Comparison of ENCODE assay signal across 8 cellular contexts in genomic region chr7:77714931-77715330, GRCh38. TPM values are rescaled to one million over a fixed set of nuclear protein-coding genes. Genes with fewer than 3 reads are reported as not detected.
DNase-seq lines count a peak whose midpoint lies in the region; ATAC-seq, FAIRE-seq and TF ChIP-seq lines count a peak whose summit lies in the region.
"Not testable (repeated sequence)": the region's sequence is repeated elsewhere in the genome, so short reads cannot be mapped to it uniquely, and the experiment has no call there.

No MANE protein-coding gene starts in this region.

- H3K27me3 Mint-ChIP-seq in CD4-positive, CD25-positive, alpha-beta regulatory T cell; activated CD4-positive, alpha-beta T cell treated with anti-CD3 and anti-CD28 coated beads for 36 hours; central memory CD8-positive, alpha-beta T cell: not testable (repeated sequence)

- H3K27ac ChIP-seq in CD4-positive, CD25-positive, alpha-beta regulatory T cell (ENCODE audit: insufficient read depth, low read length, poor library complexity, severe bottlenecking); small intestine (ENCODE audit: low read depth in 1 of 2, low read length in 1 of 2): not testable (repeated sequence)
- H3K27ac ChIP-seq in HepG2 (ENCODE audit: extremely low read length, insufficient read depth, low read length) = peak overlapping the region; percentile 26

- not testable (repeated sequence) for TF ChIP-seq CTCF in HepG2 (CRISPR knock-in tag; IDR thresholded peaks at IDR 0.05)

- H3K27me3 ChIP-seq in CD4-positive, CD25-positive, alpha-beta regulatory T cell (ENCODE audit: control insufficient read depth, insufficient read depth, low read length); MG63; HepG2 (ENCODE audit: control insufficient read depth in 1 of 2, insufficient read depth in 2 of 2, low read length in 2 of 2); small intestine (ENCODE audit: control insufficient read depth in 2 of 2, insufficient read depth in 2 of 2, low read length in 2 of 2): not testable (repeated sequence)

- H3K4me1 Mint-ChIP-seq in CD4-positive, CD25-positive, alpha-beta regulatory T cell = peaks cover 27 to 88% (median 56%) of the 10 kb centered on the region in 4 donors
- H3K4me1 Mint-ChIP-seq in activated CD4-positive, alpha-beta T cell treated with anti-CD3 and anti-CD28 coated beads for 36 hours = peaks cover 52% of the 10 kb centered on the region
- H3K4me1 Mint-ChIP-seq in central memory CD8-positive, alpha-beta T cell = peaks cover 51% of the 10 kb centered on the region

- in situ Hi-C loops in HepG2 (cut with HindIII; ENCODE audit: extremely low pct_ligation_motif_present, low pct_unique_long_range_greater_than_20kb) = not testable (repeated sequence)

- FAIRE-seq in HepG2 (lab: Jason Lieb, UNC); small intestine (lab: Jason Lieb, UNC): not testable (repeated sequence)

- not testable (repeated sequence) for ATAC-seq in CD4-positive, CD25-positive, alpha-beta regulatory T cell (ENCODE audit: low read depth in 2 of 2); central memory CD8-positive, alpha-beta T cell (replicated peaks; ENCODE audit: extremely low read depth, poor library complexity, severe bottlenecking)
- peak; percentile 53 for ATAC-seq in activated CD4-positive, alpha-beta T cell treated with anti-CD3 and anti-CD28 coated beads for 36 hours
- peak; percentile 66 for ATAC-seq in HepG2

- H3K4me3 ChIP-seq in CD4-positive, CD25-positive, alpha-beta regulatory T cell (ENCODE audit: low read depth, low read length); MG63; HepG2 (replicated peaks in 1 of 3; ENCODE audit: insufficient read depth in 1 of 3, low read depth in 2 of 3, low read length in 3 of 3); small intestine (ENCODE audit: low read depth in 1 of 2, low read length in 2 of 2): not testable (repeated sequence)

- H3K36me3 ChIP-seq in CD4-positive, CD25-positive, alpha-beta regulatory T cell (ENCODE audit: control insufficient read depth, insufficient read depth, low read length) = peaks cover 12% of the 10 kb centered on the region
- not testable (repeated sequence) for H3K36me3 ChIP-seq in MG63; small intestine (ENCODE audit: control insufficient read depth in 2 of 2, insufficient read depth in 2 of 2, low read length in 2 of 2)
- H3K36me3 ChIP-seq in HepG2 (replicated peaks in 1 of 2; ENCODE audit: control insufficient read depth in 1 of 2, insufficient read depth in 2 of 2, low read length in 2 of 2) = peaks cover 0 to 12% of the 10 kb centered on the region in 2 experiments; a peak in 2 of 5 replicates

- H3K9me3 ChIP-seq in CD4-positive, CD25-positive, alpha-beta regulatory T cell (ENCODE audit: control insufficient read depth in 2 of 2, low read length in 2 of 2); MG63; HepG2 (ENCODE audit: low read length); small intestine (ENCODE audit: control insufficient read depth, low read depth): not testable (repeated sequence)

- not testable (repeated sequence) for H2AFZ ChIP-seq in HepG2 (ENCODE audit: low read length)

- BruUV-seq in HepG2 (replicated peaks; lab: Mats Ljungman, UMichigan) = not testable (repeated sequence)

- H3K4me2 ChIP-seq in HepG2 (ENCODE audit: low read depth, low read length) = not testable (repeated sequence)

- H3K27ac Mint-ChIP-seq in CD4-positive, CD25-positive, alpha-beta regulatory T cell = peak overlapping the region in 2 of 3 donors; percentile 76 to 77
- not testable (repeated sequence) for H3K27ac Mint-ChIP-seq in activated CD4-positive, alpha-beta T cell treated with anti-CD3 and anti-CD28 coated beads for 36 hours
- H3K27ac Mint-ChIP-seq in central memory CD8-positive, alpha-beta T cell (ENCODE audit: low read depth) = peak overlapping the region; percentile 82

- H4K20me1 ChIP-seq in HepG2 (ENCODE audit: insufficient read depth, low read length) = peaks cover 18% of the 10 kb centered on the region; the same call in 1 of the 2 replicates

- POLR2A ChIA-PET in activated CD4-positive, alpha-beta T cell treated with anti-CD3 and anti-CD28 coated beads for 36 hours (lab: Charles Lee) = interaction anchor here (0.8 kb wide), 1 partner anchor 9 kb away, joined by 7 read pairs; no protein-coding TSS in a partner anchor
- POLR2A ChIA-PET in HepG2 (lab: Yijun Ruan, JAX) = interaction anchor here (1.1 kb wide), 1 partner anchor 19 kb away, joined by 4 read pairs; no protein-coding TSS in a partner anchor

- TF ChIP-seq RAD21 in HepG2 (CRISPR knock-in tag; IDR thresholded peaks at IDR 0.05) = not testable (repeated sequence)

- CTCF ChIA-PET in activated CD4-positive, alpha-beta T cell treated with anti-CD3 and anti-CD28 coated beads for 36 hours (lab: Charles Lee) = interaction anchor here (2.4 kb wide), 1 partner anchor 64 kb away, joined by 8 read pairs; no protein-coding TSS in a partner anchor
- CTCF ChIA-PET in HepG2 (lab: Yijun Ruan, JAX; ENCODE audit: low intra/inter-chr PET ratio, low total read pairs) = not testable (repeated sequence)

- TF ChIP-seq EP300 in HepG2 (IDR thresholded peaks at IDR 0.05; ENCODE audit: low read depth in 2 of 2, low read length in 2 of 2); HepG2 (CRISPR knock-in tag; IDR thresholded peaks at IDR 0.05; ENCODE audit: borderline replicate concordance): not testable (repeated sequence)

- intact Hi-C loops in activated CD4-positive, alpha-beta T cell treated with anti-CD3 and anti-CD28 coated beads for 36 hours (cut with DNase I, micrococcal nuclease); HepG2 (cut with micrococcal nuclease; ENCODE audit: unreplicated experiment): not testable (repeated sequence)

- not testable (repeated sequence) for H3K4me3 Mint-ChIP-seq in CD4-positive, CD25-positive, alpha-beta regulatory T cell; activated CD4-positive, alpha-beta T cell treated with anti-CD3 and anti-CD28 coated beads for 36 hours; central memory CD8-positive, alpha-beta T cell

- peaks cover 13% of the 10 kb centered on the region for H3K36me3 Mint-ChIP-seq in CD4-positive, CD25-positive, alpha-beta regulatory T cell
- H3K36me3 Mint-ChIP-seq in activated CD4-positive, alpha-beta T cell treated with anti-CD3 and anti-CD28 coated beads for 36 hours (ENCODE audit: low read depth) = peaks cover 36% of the 10 kb centered on the region
- peaks cover 11% of the 10 kb centered on the region for H3K36me3 Mint-ChIP-seq in central memory CD8-positive, alpha-beta T cell (ENCODE audit: insufficient read depth)

- H3K9me3 Mint-ChIP-seq in CD4-positive, CD25-positive, alpha-beta regulatory T cell; activated CD4-positive, alpha-beta T cell treated with anti-CD3 and anti-CD28 coated beads for 36 hours (ENCODE audit: low read depth); central memory CD8-positive, alpha-beta T cell: not testable (repeated sequence)

- H3K9ac ChIP-seq in HepG2 (ENCODE audit: insufficient read depth, low read depth, low read length) = not testable (repeated sequence)

- DNase-seq in CD4-positive, CD25-positive, alpha-beta regulatory T cell; activated CD4-positive, alpha-beta T cell treated with anti-CD3 and anti-CD28 coated beads for 36 hours; central memory CD8-positive, alpha-beta T cell (ENCODE audit: low spot score in 2 of 2): not testable (repeated sequence)
- DNase-seq in ELR (ENCODE audit: low read depth) (peak; percentile 48), MG63 (peak; percentile 24), RPMI7951 (ENCODE audit: low read depth) (peak; percentile 61), HepG2 (ENCODE audit: low spot score) (peak; percentile 43), small intestine (peak; percentile 45)

- peaks cover 26% of the 10 kb centered on the region for H3K4me1 ChIP-seq in CD4-positive, CD25-positive, alpha-beta regulatory T cell (ENCODE audit: control insufficient read depth, insufficient read depth, low read length, poor library complexity, severe bottlenecking)
- not testable (repeated sequence) for H3K4me1 ChIP-seq in HepG2 (ENCODE audit: insufficient read depth, low read length); small intestine (ENCODE audit: control insufficient read depth in 2 of 2, insufficient read depth in 1 of 2, low read depth in 1 of 2, low read length in 1 of 2)

- H3K79me2 ChIP-seq in HepG2 (ENCODE audit: insufficient read depth, low read length) = peaks cover 93% of the 10 kb centered on the region

- not testable (repeated sequence) for TF ChIP-seq POLR2A in HepG2 (IDR thresholded peaks at IDR 0.05; ENCODE audit: insufficient read depth in 1 of 2, low read depth in 2 of 2, low read length in 2 of 2)

RNA-seq across cellular contexts. Expression of gene RSBN1L, which starts 18.7 kb away (rescaled TPM):
- 31.8 TPM for total RNA-seq in CD4-positive, CD25-positive, alpha-beta regulatory T cell
- polyA plus RNA-seq in CD4-positive, CD25-positive, alpha-beta regulatory T cell = 1 to 10 TPM; 7.3 to 9.8 (median 8.0) TPM
- 11.2 and 19.1 TPM in 2 replicates for total RNA-seq in MG63 (2014; rRNA removed; shearing (Covaris generic); ENCODE audit: low replicate concordance)
- 14.5 and 19.8 TPM in 2 replicates for total RNA-seq in RPMI7951 (2014; rRNA removed; shearing (Covaris generic))
- total RNA-seq in activated CD4-positive, alpha-beta T cell treated with anti-CD3 and anti-CD28 coated beads for 36 hours = 10 to 100 TPM; 21.0 to 26.3 TPM
- 21.3 and 25.9 TPM in 2 replicates for total RNA-seq in HepG2 (2016; rRNA removed; fragmentation: Illumina TruSeq; extraction: Trizol)
- total RNA-seq in HepG2 (2016; cell fraction: cytosol; rRNA removed; fragmentation: Illumina TruSeq; extraction: Trizol; ENCODE audit: low read depth) = 15.6 and 19.7 TPM in 2 replicates
- total RNA-seq in HepG2 (2016; cell fraction: insoluble cytoplasmic fraction; rRNA removed; fragmentation: Illumina TruSeq; extraction: Trizol) = 18.9 and 19.6 TPM in 2 replicates
- 10.7 and 11.3 TPM in 2 replicates for total RNA-seq in HepG2 (2016; cell fraction: membrane; rRNA removed; fragmentation: Illumina TruSeq; extraction: Trizol)
- 13.9 and 15.9 TPM in 2 replicates for total RNA-seq in HepG2 (2016; cell fraction: nucleus; rRNA removed; fragmentation: Illumina TruSeq; extraction: Trizol)
- polyA plus RNA-seq in HepG2 (2011; rRNA removed) (7.7 and 7.9 TPM in 2 replicates), small intestine (1 to 10 TPM; 6.4 to 8.3 (median 6.5) TPM)
- 3.0 and 4.2 TPM in 2 replicates for polyA plus RNA-seq in HepG2 (2011; cell fraction: cytosol; rRNA removed)
- polyA plus RNA-seq in HepG2 (2011; cell fraction: nucleus; rRNA removed) = 5.1 and 6.1 TPM in 2 replicates
- 11.0 and 12.9 TPM in 2 replicates for polyA plus RNA-seq in HepG2 (2012)
- polyA plus RNA-seq in HepG2 (2016; cell fraction: cytosol; fragmentation: Illumina TruSeq; extraction: Trizol; ENCODE audit: low read depth) = 0.66 and 0.77 TPM in 2 replicates
- polyA plus RNA-seq in HepG2 (2016; cell fraction: insoluble cytoplasmic fraction; fragmentation: Illumina TruSeq; extraction: Trizol; ENCODE audit: low read depth) = 12.8 and 15.4 TPM in 2 replicates
- polyA plus RNA-seq in HepG2 (2016; cell fraction: membrane; fragmentation: Illumina TruSeq; extraction: Trizol; ENCODE audit: low read depth) = 1.9 TPM in 2 replicates
- 16.3 and 17.5 TPM in 2 replicates for polyA plus RNA-seq in HepG2 (2016; cell fraction: nucleus; fragmentation: Illumina TruSeq; extraction: Trizol; ENCODE audit: insufficient read depth, low read depth)
- polyA minus RNA-seq in HepG2 (2011; rRNA and poly(A)+ RNA removed; ENCODE audit: low replicate concordance) = 7.7 and 8.4 TPM in 2 replicates
- 14.1 and 20.3 TPM in 2 replicates for polyA minus RNA-seq in HepG2 (2011; cell fraction: cytosol; rRNA and poly(A)+ RNA removed)
- 18.3 and 23.4 TPM in 2 replicates for polyA minus RNA-seq in HepG2 (2011; cell fraction: nucleus; rRNA and poly(A)+ RNA removed)
